13 cellular contexts compared by ENCODE assay signal in genomic region chr4:24645765-24646550, GRCh38.
DNase-seq lines count a peak whose midpoint lies in the region; ATAC-seq, FAIRE-seq and TF ChIP-seq lines count a peak whose summit lies in the region.
"Had no signal": no experiment of that assay in that cellular context is flagged by ENCODE, and none has a peak within 500 bp of the region (broad histone marks: within the 10 kb centered on the region; RNA-seq: fewer than 3 reads in every experiment).

No MANE protein-coding gene starts in this region.

- peak overlapping the region; percentile 61; the same call in 1 of the 2 replicates for H3K14ac ChIP-seq in IMR-90 (replicated peaks; ENCODE audit: low read depth, low read length)

- dilution Hi-C loops in IMR-90 (cut with HindIII; ENCODE audit: low sequenced_read_pairs, unreplicated experiment) = no loop called here

- no peak for TF ChIP-seq POLR2A in IMR-90 (IDR thresholded peaks at IDR 0.05; ENCODE audit: low read depth, low read length)
- no peak for TF ChIP-seq POLR2A in GM12891 (IDR thresholded peaks at IDR 0.05; ENCODE audit: low read depth, low read length)

- peak overlapping the region in 1 of 2 experiments; percentile 33; a peak in 1 of 4 replicates for H4K8ac ChIP-seq in IMR-90 (ENCODE audit: low read depth in 2 of 2, low read length in 2 of 2)

- no peak for TF ChIP-seq RAD21 in IMR-90 (IDR thresholded peaks at IDR 0.05; ENCODE audit: low read length)

- H3K23ac ChIP-seq in IMR-90 (ENCODE audit: low read depth, low read length) = peak overlapping the region; percentile 12; the same call in 1 of the 2 replicates

- peak overlapping the region; percentile 52 for H2AK9ac ChIP-seq in IMR-90 (replicated peaks; ENCODE audit: low read depth, low read length, poor library complexity)

- no peaks in the 10 kb centered on the region for H3K9me3 Mint-ChIP-seq in Caco-2 (ENCODE audit: unreplicated experiment)
- H3K9me3 Mint-ChIP-seq: IgD-negative memory B cell had no signal

- TF ChIP-seq CTCF in Caco-2 (IDR thresholded peaks at IDR 0.05; ENCODE audit: insufficient read depth in 1 of 2, low read depth in 1 of 2, low read length in 1 of 2, severe bottlenecking in 1 of 2, unreplicated experiment in 1 of 2) = no peak
- no peak for TF ChIP-seq CTCF in IMR-90 (conservative IDR thresholded peaks at IDR 0.05; ENCODE audit: low read depth, low read length)
- no peak for TF ChIP-seq CTCF in PC-9 (conservative IDR thresholded peaks at IDR 0.05)

- intact Hi-C loops in Caco-2 (cut with micrococcal nuclease; ENCODE audit: unreplicated experiment) (no loop called here), IMR-90 (cut with micrococcal nuclease) (no loop called here), PC-9 (cut with micrococcal nuclease; ENCODE audit: unreplicated experiment) (no loop called here), left colon (cut with DNase I, micrococcal nuclease) (no loop called here)

- H3K79me2 ChIP-seq in PC-9 (ENCODE audit: low read depth) = no peaks in the 10 kb centered on the region

- H3K56ac ChIP-seq in IMR-90 (ENCODE audit: extremely low read depth, insufficient read depth, low read length) = peak overlapping the region; percentile 2; the same call in 1 of the 2 replicates

- peak overlapping the region; percentile 83 for H3K18ac ChIP-seq in IMR-90 (ENCODE audit: low read depth, low read length)

- H3K36me3 ChIP-seq in Caco-2 (ENCODE audit: control insufficient read depth, insufficient read depth, low read length) (no peaks in the 10 kb centered on the region), IMR-90 (ENCODE audit: control insufficient read depth, insufficient read depth, low read length) (no peaks in the 10 kb centered on the region), PC-9 (ENCODE audit: low read depth) (no peaks in the 10 kb centered on the region)
- H3K36me3 ChIP-seq: HAP-1 had no signal

- H3K9me1 ChIP-seq in IMR-90 (ENCODE audit: insufficient read depth, low read length) = peaks cover 13% of the 10 kb centered on the region

- no peak overlapping the region for H3K4me3 ChIP-seq in Caco-2 (ENCODE audit: low read depth, low read length)
- no peak overlapping the region for H3K4me3 ChIP-seq in IMR-90 (ENCODE audit: insufficient read depth, low read depth, low read length)
- no peak overlapping the region for H3K4me3 ChIP-seq in PC-9
- H3K4me3 ChIP-seq: HAP-1 had no signal

- H3K4me2 ChIP-seq in IMR-90 (ENCODE audit: low read depth, low read length) = peak overlapping the region; percentile 58
- H3K4me2 ChIP-seq in PC-9 = peak overlapping the region; percentile 18; the same call in 1 of the 2 replicates

- no peaks in the 10 kb centered on the region for H3K9me2 ChIP-seq in PC-9 (ENCODE audit: insufficient read depth)

- peak overlapping the region; percentile 69 for H3K27ac Mint-ChIP-seq in Caco-2 (ENCODE audit: unreplicated experiment)
- H3K27ac Mint-ChIP-seq: IgD-negative memory B cell had no signal

- H3K36me3 Mint-ChIP-seq in Caco-2 (ENCODE audit: insufficient read depth, unreplicated experiment) = no peaks in the 10 kb centered on the region
- H3K36me3 Mint-ChIP-seq: IgD-negative memory B cell had no signal

- DNase-seq in Caco-2 (no peak), IMR-90 (no peak), PC-9 (no peak), left colon (no peak), GM12891 (ENCODE audit: insufficient read length, low spot score) (no peak), RPMI8226 (no peak), NCI-H510A (lab: John Stamatoyannopoulos, UW) (no peak)
- DNase-seq: NCI-H1417, NCI-H2107, NCI-H446 had no signal

- peak overlapping the region; percentile 67 for H3K4ac ChIP-seq in IMR-90 (ENCODE audit: low read depth, low read length)

- H3K4me1 ChIP-seq in Caco-2 (peaks cover 27% of the 10 kb centered on the region), IMR-90 (ENCODE audit: control insufficient read depth, insufficient read depth, low read length) (peaks cover 27% of the 10 kb centered on the region), PC-9 (replicated peaks; ENCODE audit: insufficient read depth) (peaks cover 38% of the 10 kb centered on the region)

- H2BK5ac ChIP-seq in IMR-90 (ENCODE audit: low read depth, low read length, poor library complexity, severe bottlenecking) = no peak overlapping the region

- H2BK20ac ChIP-seq in IMR-90 (ENCODE audit: low read depth, low read length) = peak overlapping the region; percentile 79

- H3K27ac ChIP-seq in IMR-90 (ENCODE audit: insufficient read depth, low read length) = peak overlapping the region; percentile 7; the same call in 1 of the 2 replicates
- H3K27ac ChIP-seq in PC-9 = no peak overlapping the region

- WGBS in IMR-90 (ENCODE audit: extremely low coverage in 2 of 2, insufficient read length in 1 of 2), 2 experiments = no CpG with 5 or more reads among the region's 4 CpGs

- H3K9ac ChIP-seq in IMR-90 (ENCODE audit: low read depth, low read length) = no peak overlapping the region

- H3K27me3 ChIP-seq in Caco-2 (replicated peaks; ENCODE audit: control insufficient read depth, insufficient read depth, low read length) (no peaks in the 10 kb centered on the region), IMR-90 (ENCODE audit: control insufficient read depth, insufficient read depth, low read length) (peaks cover 2% of the 10 kb centered on the region; the same call in 1 of the 2 replicates), PC-9 (ENCODE audit: insufficient read depth, low read depth) (no peaks in the 10 kb centered on the region)

- H3K9me3 ChIP-seq in Caco-2 (no peaks in the 10 kb centered on the region), IMR-90 (ENCODE audit: control insufficient read depth, insufficient read depth, low read length) (no peaks in the 10 kb centered on the region; the same call in 1 of the 2 replicates), PC-9 (ENCODE audit: insufficient read depth, low read depth) (no peaks in the 10 kb centered on the region)
- H3K9me3 ChIP-seq: HAP-1 had no signal

- H2AFZ ChIP-seq in IMR-90 (replicated peaks; ENCODE audit: low read length, poor library complexity) = no peak overlapping the region
- H2AFZ ChIP-seq in PC-9 = no peak overlapping the region

- peak overlapping the region; percentile 60; the same call in 1 of the 2 replicates for H2AK5ac ChIP-seq in IMR-90 (ENCODE audit: low read depth, low read length)

- BruUV-seq in Caco-2 (replicated peaks; lab: Mats Ljungman, UMichigan) (no TSS peak), IMR-90 (replicated peaks; lab: Mats Ljungman, UMichigan) (no TSS peak), PC-9 (replicated peaks; lab: Mats Ljungman, UMichigan) (no TSS peak)

- H4K20me1 ChIP-seq in IMR-90 (ENCODE audit: insufficient read depth, low read length) (peaks cover 3% of the 10 kb centered on the region; the same call in 1 of the 2 replicates), PC-9 (ENCODE audit: insufficient read depth) (no peaks in the 10 kb centered on the region)

- POLR2A ChIA-PET in Caco-2 (lab: Charles Lee) = no interaction called here
- POLR2A ChIA-PET in IMR-90 (lab: Charles Lee; ENCODE audit: unreplicated experiment) = no interaction called here
- POLR2A ChIA-PET in PC-9 (lab: Charles Lee; ENCODE audit: unreplicated experiment) = no interaction called here

- H2BK120ac ChIP-seq in IMR-90 (ENCODE audit: low read depth, low read length) = peak overlapping the region; percentile 67

- in situ Hi-C loops in IMR-90 (cut with MboI; ENCODE audit: low sequenced_read_pairs) = no loop called here

- peak overlapping the region; percentile 59 for H4K91ac ChIP-seq in IMR-90 (ENCODE audit: insufficient read depth, low read depth, low read length)

- H4K5ac ChIP-seq in IMR-90 (ENCODE audit: low read depth, low read length) = peak overlapping the region; percentile 41; the same call in 1 of the 2 replicates

- H2BK15ac ChIP-seq in IMR-90 (ENCODE audit: low read depth, low read length) = peak overlapping the region; percentile 46; the same call in 1 of the 3 replicates

- H3K79me1 ChIP-seq in IMR-90 (ENCODE audit: low read depth in 1 of 2, low read length in 2 of 2) = no peaks in the 10 kb centered on the region

- no peaks in the 10 kb centered on the region for H3K27me3 Mint-ChIP-seq in Caco-2 (ENCODE audit: insufficient read depth, unreplicated experiment)

- H3F3A ChIP-seq in PC-9 (ENCODE audit: insufficient read depth, low read depth) = peaks cover 26% of the 10 kb centered on the region

- ATAC-seq in IMR-90 (ENCODE audit: low read depth) = no peak
- ATAC-seq in left colon = peak; percentile 41
- ATAC-seq in GM19455 (IDR thresholded peaks at IDR 0.05; ENCODE audit: unreplicated experiment) = no peak

- peaks cover 16% of the 10 kb centered on the region for H3K4me1 Mint-ChIP-seq in Caco-2 (ENCODE audit: low read depth, unreplicated experiment)
- H3K4me1 Mint-ChIP-seq: IgD-negative memory B cell had no signal

- CTCF ChIA-PET in Caco-2 (lab: Charles Lee) = no interaction called here
- CTCF ChIA-PET in IMR-90 (lab: Yijun Ruan, JAX) = interaction anchor here (0.6 kb wide), 1 partner anchor 39 kb away, joined by 3 read pairs; no protein-coding TSS in a partner anchor
- CTCF ChIA-PET in PC-9 (lab: Charles Lee) = no interaction called here

- no peak for FAIRE-seq in GM12891 (lab: Jason Lieb, UNC)

- H3K4me3 Mint-ChIP-seq in Caco-2 (ENCODE audit: unreplicated experiment) = no peak overlapping the region
- H3K4me3 Mint-ChIP-seq: IgD-negative memory B cell had no signal

TF ChIP-seq in IMR-90, 13 proteins besides CTCF, POLR2A, EP300 and RAD21:
- TF ChIP-seq RFX5 (IDR thresholded peaks at IDR 0.05; ENCODE audit: low read depth, low read length) = no peak

TF ChIP-seq in GM12891, 5 proteins besides CTCF, POLR2A, EP300 and RAD21:
- no peak for TF ChIP-seq TAF1 (IDR thresholded peaks at IDR 0.05; ENCODE audit: low read depth, low read length)
- TF ChIP-seq PAX5 (IDR thresholded peaks at IDR 0.05; ENCODE audit: insufficient read depth, low read length, severe bottlenecking) = no peak
- TF ChIP-seq POU2F2 (IDR thresholded peaks at IDR 0.05; ENCODE audit: low read depth, low read length) = no peak
- TF ChIP-seq POLR2AphosphoS5 (IDR thresholded peaks at IDR 0.05; ENCODE audit: low read depth, low read length) = no peak
- TF ChIP-seq SPI1 (IDR thresholded peaks at IDR 0.05; ENCODE audit: low read depth, low read length) = no peak
